9 cellular contexts compared by ENCODE assay signal in genomic region chr4:75180790-75181776, GRCh38.
A peak's percentile ranks its signal among the peaks of the same experiment; 100 is the strongest.
DNase-seq lines count a peak whose midpoint lies in the region; ATAC-seq, FAIRE-seq and TF ChIP-seq lines count a peak whose summit lies in the region.
"Had no signal": no experiment of that assay in that cellular context is flagged by ENCODE, and none has a peak within 500 bp of the region (broad histone marks: within the 10 kb centered on the region; RNA-seq: fewer than 3 reads in every experiment).

No MANE protein-coding gene starts in this region.

- no peaks in the 10 kb centered on the region for H3K27me3 Mint-ChIP-seq in T-cell

- H3K4me2 ChIP-seq in DND-41 (ENCODE audit: insufficient read depth, low read length) (peak overlapping the region; percentile 24), H1 (ENCODE audit: insufficient read depth in 1 of 2, low read depth in 2 of 2, low read length in 2 of 2) (no peak overlapping the region)

- H3K27ac Mint-ChIP-seq in T-cell: no peak overlapping the region

- no peak overlapping the region for H3K4ac ChIP-seq in H1 (replicated peaks; ENCODE audit: insufficient read length, low read depth, low read length)

- H4K91ac ChIP-seq in H1 (replicated peaks; ENCODE audit: insufficient read length, low read length): no peak overlapping the region

- no peak overlapping the region for H2BK120ac ChIP-seq in H1 (replicated peaks; ENCODE audit: low read depth, low read length)

- no peak overlapping the region for H3K23ac ChIP-seq in H1 (ENCODE audit: insufficient read length)

- peak; percentile 72 for DNase-seq in DND-41
- no peak for DNase-seq in H1 (ENCODE audit: low read depth in 1 of 2, low spot score in 2 of 2)
- no peak for DNase-seq in NCI-H2196 (lab: John Stamatoyannopoulos, UW; ENCODE audit: unreplicated experiment)
- no peak for DNase-seq in substantia nigra (lab: John Stamatoyannopoulos, UW)
- no peak for DNase-seq in T-cell
- no peak for DNase-seq in NCI-H2227 treated with DMSO at 0.1 percent for 48 hours (lab: John Stamatoyannopoulos, UW)
- DNase-seq: left cardiac atrium had no signal

- H3K9ac ChIP-seq in DND-41 (ENCODE audit: low read depth, low read length) (0 out of 2 replicates have a peak overlapping the region, but pooled peaks have one; percentile 22), H1 (replicated peaks in 1 of 4; ENCODE audit: extremely low read depth in 1 of 4, low read depth in 3 of 4, low read length in 3 of 4) (no peak overlapping the region)

- POLR2A ChIA-PET in H1 (lab: Charles Lee; ENCODE audit: partially characterized antibody): interaction anchor here (1.4 kb wide), 1 partner anchor 17 kb away, joined by 4 read pairs; no protein-coding TSS in a partner anchor
- POLR2A ChIA-PET in T-cell (lab: Charles Lee): no interaction called here

- CTCF ChIA-PET in H1 (lab: Charles Lee; ENCODE audit: partially characterized antibody) (interaction anchor here (1.0 kb wide), 1 partner anchor 301 kb away, joined by 4 read pairs; no protein-coding TSS in a partner anchor), T-cell (lab: Charles Lee) (interaction anchor here in 1 of 2 donors (0.6 kb wide), 1 partner anchor 10 kb away, joined by 5 read pairs; no protein-coding TSS in a partner anchor)

- TF ChIP-seq RAD21 in H1 (IDR thresholded peaks at IDR 0.05 in 1 of 2, conservative IDR thresholded peaks at IDR 0.05 in 1 of 2; ENCODE audit: low read depth in 2 of 2, low read length in 2 of 2): no peak

- H3K9me3 Mint-ChIP-seq in T-cell: peaks cover 4 to 12% (median 10%) of the 10 kb centered on the region in 3 donors

- H4K20me1 ChIP-seq in DND-41 (ENCODE audit: insufficient read depth, low read length): no peaks in the 10 kb centered on the region
- no peaks in the 10 kb centered on the region for H4K20me1 ChIP-seq in H1 (replicated peaks in 1 of 2; ENCODE audit: control insufficient read depth in 1 of 2, insufficient read depth in 2 of 2, low read length in 2 of 2)

- no peak for FAIRE-seq in H1 (lab: Jason Lieb, UNC)

- peak overlapping the region in 1 of 2 experiments; percentile 27; a peak in 1 of 4 replicates for H3K4me3 ChIP-seq in DND-41 (ENCODE audit: low read depth in 1 of 2, low read length in 2 of 2)
- no peak overlapping the region for H3K4me3 ChIP-seq in H1 (ENCODE audit: extremely low read depth in 1 of 4, insufficient read depth in 2 of 4, low read depth in 3 of 4, low read length in 4 of 4)

- H2BK15ac ChIP-seq in H1 (ENCODE audit: low read length): no peak overlapping the region

- H3K79me2 ChIP-seq in DND-41 (ENCODE audit: insufficient read depth, low read length): no peaks in the 10 kb centered on the region
- H3K79me2 ChIP-seq in H1 (ENCODE audit: control insufficient read depth in 1 of 2, insufficient read depth in 2 of 2, low read length in 2 of 2): no peaks in the 10 kb centered on the region

- H4K5ac ChIP-seq in H1 (ENCODE audit: insufficient read length, low read depth, low read length): no peak overlapping the region

- H3K4me1 Mint-ChIP-seq in T-cell: no peaks in the 10 kb centered on the region

- ATAC-seq in DND-41 (ENCODE audit: insufficient read depth, low read depth) (peak; percentile 97), GM21528 (IDR thresholded peaks at IDR 0.05; ENCODE audit: low FRiP score, unreplicated experiment) (peak; percentile 92), HG03571 (IDR thresholded peaks at IDR 0.05; ENCODE audit: unreplicated experiment) (peak; percentile 83), T-cell (replicated peaks in 1 of 4) (no peak)

- no peak overlapping the region for H2AK5ac ChIP-seq in H1 (ENCODE audit: low read depth, low read length)

- H2AFZ ChIP-seq in DND-41 (ENCODE audit: low read depth, low read length) (peak overlapping the region; percentile 70), H1 (ENCODE audit: low read length) (peak overlapping the region; percentile 61; the same call in 1 of the 2 replicates)

- peak overlapping the region; percentile 62; the same call in 1 of the 2 replicates for H3K27ac ChIP-seq in DND-41 (ENCODE audit: low read length)
- H3K27ac ChIP-seq in H1 (ENCODE audit: low read depth, low read length): no peak overlapping the region
- no peak overlapping the region for H3K27ac ChIP-seq in substantia nigra (ENCODE audit: low read depth, low read length, poor library complexity, severe bottlenecking)

- no peak for TF ChIP-seq CTCF in DND-41 (IDR thresholded peaks at IDR 0.05; ENCODE audit: borderline replicate concordance, extremely low read depth, low read length, poor library complexity, severe bottlenecking)
- no peak for TF ChIP-seq CTCF in H1 (IDR thresholded peaks at IDR 0.05; ENCODE audit: control extremely low read depth in 1 of 3, insufficient read depth in 1 of 3, low read depth in 1 of 3, low read length in 3 of 3)

- no peaks in the 10 kb centered on the region for H3K36me3 Mint-ChIP-seq in T-cell

- H2BK5ac ChIP-seq in H1 (ENCODE audit: low read depth, low read length): no peak overlapping the region

- H3K9me3 ChIP-seq in DND-41 (ENCODE audit: insufficient read depth, low read length, severe bottlenecking) (no peaks in the 10 kb centered on the region), H1 (ENCODE audit: insufficient read depth in 2 of 2, low read depth in 1 of 2, low read length in 1 of 2) (no peaks in the 10 kb centered on the region)

- no peaks in the 10 kb centered on the region for H3K36me3 ChIP-seq in DND-41 (ENCODE audit: insufficient read depth, low read length)
- H3K36me3 ChIP-seq in H1 (ENCODE audit: control insufficient read depth in 2 of 4, insufficient read depth in 4 of 4, low read length in 3 of 4): no peaks in the 10 kb centered on the region

- no peak overlapping the region for H3K56ac ChIP-seq in H1 (replicated peaks; ENCODE audit: insufficient read length, low read depth, low read length)

- no peak overlapping the region for H2BK20ac ChIP-seq in H1 (ENCODE audit: low read length)

- H3K23me2 ChIP-seq in H1 (ENCODE audit: low read depth, low read length): no peaks in the 10 kb centered on the region

- H3K79me1 ChIP-seq in H1 (ENCODE audit: low read depth, low read length): no peaks in the 10 kb centered on the region

- H4K8ac ChIP-seq in H1 (ENCODE audit: extremely low read depth, insufficient read depth, low read length): no peak overlapping the region; the same call in 1 of the 2 replicates

- H2BK12ac ChIP-seq in H1 (ENCODE audit: low read depth, low read length): no peak overlapping the region

- no peak overlapping the region for H3K18ac ChIP-seq in H1 (ENCODE audit: extremely low read depth, low read length)

- TF ChIP-seq POLR2A in H1 (IDR thresholded peaks at IDR 0.05; ENCODE audit: control extremely low read depth in 1 of 2, low read depth in 2 of 2, low read length in 2 of 2): no peak

- no peaks in the 10 kb centered on the region for H3K27me3 ChIP-seq in DND-41 (ENCODE audit: insufficient read depth, low read length, poor library complexity)
- no peaks in the 10 kb centered on the region for H3K27me3 ChIP-seq in H1 (replicated peaks in 1 of 4; ENCODE audit: control insufficient read depth in 3 of 4, extremely low read depth in 1 of 4, insufficient read depth in 3 of 4, low read length in 3 of 4)

- H3K4me1 ChIP-seq in DND-41 (ENCODE audit: insufficient read depth, low read length): peaks cover 15% of the 10 kb centered on the region
- no peaks in the 10 kb centered on the region for H3K4me1 ChIP-seq in H1 (replicated peaks in 1 of 4; ENCODE audit: control insufficient read depth in 3 of 4, insufficient read depth in 4 of 4, low read length in 3 of 4)

- WGBS in H1 (ENCODE audit: extremely low coverage in 1 of 2, insufficient coverage in 1 of 2, insufficient read length in 1 of 2, insufficient replicate concordance in 2 of 2, low coverage in 1 of 2, low lambda C conversion rate in 2 of 2, missing lambda C conversion rate in 1 of 2), 2 experiments: 87% methylated on average over 10 of the region's 10 CpGs; no CpG with 5 or more reads in 1 of the 2 experiments

- H3K14ac ChIP-seq in H1 (ENCODE audit: insufficient read length): no peak overlapping the region

- TF ChIP-seq EP300 in H1 (IDR thresholded peaks at IDR 0.05; ENCODE audit: borderline replicate concordance in 1 of 2, low read depth in 2 of 2, low read length in 2 of 2): no peak

- H3K4me3 Mint-ChIP-seq in T-cell: no peak overlapping the region

TF ChIP-seq in H1, 55 proteins besides CTCF, POLR2A, EP300 and RAD21:
- TF ChIP-seq ZNF274 (IDR thresholded peaks at IDR 0.05; ENCODE audit: borderline replicate concordance, extremely low read depth, low read length): no peak
- no peak for TF ChIP-seq RFX5 (IDR thresholded peaks at IDR 0.05; ENCODE audit: borderline replicate concordance, low read depth, low read length)
- no peak for TF ChIP-seq SP2 (IDR thresholded peaks at IDR 0.05; ENCODE audit: low read length)
- TF ChIP-seq SP1 (IDR thresholded peaks at IDR 0.05; ENCODE audit: low read depth, low read length): no peak
- TF ChIP-seq CTBP2 (IDR thresholded peaks at IDR 0.05; ENCODE audit: borderline replicate concordance, insufficient read depth, insufficient read length, low read length): no peak
- TF ChIP-seq HDAC6 (IDR thresholded peaks at IDR 0.05; ENCODE audit: low read depth, low read length): no peak
- no peak for TF ChIP-seq TBP (IDR thresholded peaks at IDR 0.05; ENCODE audit: low read depth, low read length)
- TF ChIP-seq CREB1 (IDR thresholded peaks at IDR 0.05): no peak
- TF ChIP-seq POU5F1 (IDR thresholded peaks at IDR 0.05; ENCODE audit: low read depth, low read length): no peak
- no peak for TF ChIP-seq RNF2 (IDR thresholded peaks at IDR 0.05; ENCODE audit: borderline replicate concordance, low read depth, low read length, missing control alignments, poor library complexity, severe bottlenecking)

Comparison
In these comparisons a context has a peak if more than half of its experiments do, and no peak if none do; other contexts are left out.
1. ATAC-seq: peak in DND-41 (single experiment), GM21528 (single experiment) and HG03571 (single experiment); none in T-cell (0 of 4).